In genomic region chr3:132867526-132867925, GRCh38 we compare ENCODE assay signal across 26 cellular contexts.
"Had no signal": no experiment of that assay in that cellular context is flagged by ENCODE, and none has a peak within 500 bp of the region (broad histone marks: within the 10 kb centered on the region; RNA-seq: fewer than 3 reads in every experiment).

No MANE protein-coding gene starts in this region.

- H2AFZ ChIP-seq: neural progenitor cell, parathyroid adenoma had no signal

- H3K4me3 ChIP-seq: colonic mucosa, lower lobe of right lung, neural progenitor cell, sigmoid colon, thoracic aorta, transverse colon, upper lobe of right lung, uterus had no signal

- H3K9me3 ChIP-seq: colonic mucosa, lower lobe of right lung, sigmoid colon, thoracic aorta, transverse colon, upper lobe of right lung, uterus had no signal

- H3K79me2 ChIP-seq: parathyroid adenoma had no signal

- H3K9ac ChIP-seq: neural progenitor cell, parathyroid adenoma had no signal

- H3K36me3 ChIP-seq: colonic mucosa, lower lobe of right lung, neural progenitor cell, sigmoid colon, thoracic aorta, transverse colon, upper lobe of right lung had no signal

- H3K4me2 ChIP-seq: neural progenitor cell had no signal

- FAIRE-seq: frontal cortex, keratinocyte, small intestine had no signal

- H3K27me3 ChIP-seq: colonic mucosa, neural progenitor cell, sigmoid colon, transverse colon, upper lobe of right lung, uterus had no signal

- DNase-seq: colonic mucosa; effector CD8-positive, alpha-beta T cell; endodermal cell; hypothalamus; immature natural killer cell; left ventricle myocardium superior; lower lobe of right lung; naive thymus-derived CD4-positive, alpha-beta T cell; sigmoid colon; small intestine; stimulated activated CD4-positive, alpha-beta T cell treated with anti-CD3 and anti-CD28 coated beads, Interleukin-12 subunit alpha, Interleukin-12 subunit beta, amount 100 ng/mL, for 4 hours; stimulated activated CD4-positive, alpha-beta T cell treated with anti-CD3 and anti-CD28 coated beads, Interleukin-1b, Interleukin-23, amount 100 ng/mL, for 48 hours; stimulated activated CD4-positive, alpha-beta T cell treated with anti-CD3 and anti-CD28 coated beads, Interleukin-4, amount 100 ng/mL, for 1 hour; stimulated activated naive CD8-positive, alpha-beta T cell treated with anti-CD3 and anti-CD28 coated beads, Interleukin-15, Interleukin-2, amounts not matched to agents 100 U/mL and 50 U/mL, for 24 hours; substantia nigra; transverse colon; upper lobe of right lung; uterus had no signal

- H3K4me1 ChIP-seq: colonic mucosa, lower lobe of right lung, parathyroid adenoma, sigmoid colon, transverse colon, upper lobe of right lung, uterus had no signal

- ATAC-seq: esophagus mucosa; lower lobe of right lung; naive thymus-derived CD4-positive, alpha-beta T cell; stimulated activated effector memory CD8-positive, alpha-beta T cell treated with anti-CD3 and anti-CD28 coated beads, Interleukin-12 subunit alpha, Interleukin-12 subunit beta, amount 100 ng/mL, for 72 hours; stimulated activated naive CD8-positive, alpha-beta T cell treated with anti-CD3 and anti-CD28 coated beads, Interleukin-15, Interleukin-2, amounts not matched to agents 100 U/mL and 50 U/mL, for 24 hours; upper lobe of right lung had no signal

- H3K27ac ChIP-seq: colonic mucosa, epithelial cell of prostate, lower lobe of right lung, neural progenitor cell, parathyroid adenoma, sigmoid colon, thoracic aorta, transverse colon, upper lobe of right lung, uterus had no signal
